In the genomic region with DNA sequence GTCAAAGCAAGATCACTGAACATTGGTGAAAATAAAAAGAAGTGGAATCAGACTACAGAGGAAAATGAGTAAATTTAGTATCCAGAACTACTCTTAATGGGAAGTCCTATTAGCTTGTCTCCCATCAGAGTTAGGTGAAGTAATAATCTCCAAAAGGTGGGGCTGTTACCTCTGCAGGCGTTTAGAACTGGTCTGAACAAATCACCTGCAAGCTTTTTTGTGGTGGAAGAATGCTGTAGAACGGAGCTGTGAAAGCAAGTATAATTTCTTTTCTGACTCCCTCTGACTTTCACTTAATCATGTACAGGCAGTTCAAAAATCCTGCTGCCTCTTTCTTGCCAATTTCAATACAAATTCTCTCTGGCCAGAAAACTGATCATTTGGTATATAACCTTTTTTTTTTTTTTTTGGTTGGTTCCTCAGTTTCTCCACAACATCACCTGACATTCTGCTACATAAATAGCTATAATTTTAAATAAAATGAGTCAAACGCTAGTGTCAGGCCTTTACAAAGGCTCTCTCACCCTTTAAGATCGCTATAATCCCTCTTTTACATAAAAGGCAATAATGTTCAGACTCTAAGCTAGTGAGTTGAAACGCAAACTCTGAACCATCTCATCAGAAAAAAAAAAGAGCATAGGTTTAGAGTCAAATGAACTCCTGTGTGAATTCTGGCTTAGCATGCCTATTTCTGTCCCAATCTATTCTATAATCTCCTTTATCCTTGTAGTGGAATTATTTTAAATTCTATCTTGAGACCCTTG, we compare ENCODE assay signal across 19 cellular contexts. TPM values are rescaled to one million over a fixed set of nuclear protein-coding genes. Genes with fewer than 3 reads are reported as not detected.
A peak's percentile ranks its signal among the peaks of the same experiment; 100 is the strongest.
DNase-seq lines count a peak whose midpoint lies in the region; ATAC-seq and TF ChIP-seq lines count a peak whose summit lies in the region.
"Had no signal": no experiment of that assay in that cellular context is flagged by ENCODE, and none has a peak within 500 bp of the region (broad histone marks: within the 10 kb centered on the region; RNA-seq: fewer than 3 reads in every experiment).

No MANE protein-coding gene starts in this region.

- DNase-seq in heart left ventricle, result no peak
- DNase-seq in Right ventricle myocardium inferior (ENCODE audit: missing footprints), result no peak
- DNase-seq in epithelial cell of esophagus (ENCODE audit: low read depth), result peak; percentile 88
- DNase-seq in CD8-positive, alpha-beta memory T cell, result no peak
- no peak for DNase-seq in iPS-NIHi7 (ENCODE audit: extremely low spot score)
- DNase-seq: 8988T; BE2C; central memory CD4-positive, alpha-beta T cell; effector CD4-positive, alpha-beta T cell; GDM1; NCI-H524 treated with DMSO at 0.1 percent for 48 hours; stimulated activated CD4-positive, alpha-beta T cell treated with anti-CD3 and anti-CD28 coated beads, Interleukin-4, amount 100 ng/mL, for 1 hour; T1000 had no signal

- CTCF ChIA-PET in CD8-positive, alpha-beta memory T cell (lab: Charles Lee), result interaction anchor here (1.0 to 1.6 kb wide), 3 partner anchors 9 to 11 kb away, joined by 3 read pairs; no protein-coding TSS in a partner anchor

- H3K9me3 ChIP-seq in heart left ventricle, result no peaks in the 10 kb centered on the region
- no peaks in the 10 kb centered on the region for H3K9me3 ChIP-seq in neutrophil
- no peaks in the 10 kb centered on the region for H3K9me3 ChIP-seq in thymus (ENCODE audit: control insufficient read depth)
- no peaks in the 10 kb centered on the region for H3K9me3 ChIP-seq in CD8-positive, alpha-beta memory T cell (ENCODE audit: low read length)
- H3K9me3 ChIP-seq: BE2C, HAP-1 had no signal

- POLR2A ChIA-PET in CD8-positive, alpha-beta memory T cell (lab: Charles Lee), result no interaction called here

- H3K27ac Mint-ChIP-seq in CD8-positive, alpha-beta memory T cell, result peak overlapping the region in 2 of 8 donors; percentile 14 to 23

- WGBS in heart left ventricle, 4 donors, result 94 to 95% (median 95%) methylated on average over 5 of the region's 5 CpGs
- WGBS in thymus, result 78% methylated on average over 5 of the region's 5 CpGs

- intact Hi-C loops in heart left ventricle (cut with DNase I) (loop anchor here in 2 of 10 donors (5.0 kb wide), 2 partner anchors 38 to 83 kb away; no protein-coding TSS in a partner anchor), Right ventricle myocardium inferior (cut with DNase I) (no loop called here)

- no peak overlapping the region for H3K4me3 ChIP-seq in heart left ventricle
- H3K4me3 ChIP-seq in epithelial cell of esophagus (ENCODE audit: low read length), result no peak overlapping the region
- H3K4me3 ChIP-seq in neutrophil (ENCODE audit: low read depth in 1 of 2, low read length in 1 of 2), result no peak overlapping the region
- no peak overlapping the region for H3K4me3 ChIP-seq in thymus (ENCODE audit: low read length)
- no peak overlapping the region for H3K4me3 ChIP-seq in CD8-positive, alpha-beta memory T cell (ENCODE audit: low read length)
- H3K4me3 ChIP-seq: HAP-1 had no signal

- no peak for ATAC-seq in heart left ventricle
- ATAC-seq in Right ventricle myocardium inferior, result no peak
- ATAC-seq in HG02981 (IDR thresholded peaks at IDR 0.05; ENCODE audit: unreplicated experiment), result no peak
- ATAC-seq: left colon, PC-3 had no signal

- no peaks in the 10 kb centered on the region for H3K27me3 Mint-ChIP-seq in CD8-positive, alpha-beta memory T cell

- H3K4me1 Mint-ChIP-seq in CD8-positive, alpha-beta memory T cell, result peaks cover 0 to 4% (median 0%) of the 10 kb centered on the region in 3 donors

- no peak for TF ChIP-seq CTCF in heart left ventricle (IDR thresholded peaks at IDR 0.05)
- no peak for TF ChIP-seq CTCF in epithelial cell of esophagus (IDR thresholded peaks at IDR 0.05; ENCODE audit: insufficient read depth, low read depth, low read length, missing control alignments)
- no peak for TF ChIP-seq CTCF in neutrophil (IDR thresholded peaks at IDR 0.05)

- H3K36me3 ChIP-seq in heart left ventricle (no peaks in the 10 kb centered on the region), neutrophil (no peaks in the 10 kb centered on the region), thymus (ENCODE audit: control insufficient read depth, insufficient read depth) (no peaks in the 10 kb centered on the region)
- no peaks in the 10 kb centered on the region for H3K36me3 ChIP-seq in CD8-positive, alpha-beta memory T cell (ENCODE audit: insufficient read depth, low read length)
- H3K36me3 ChIP-seq: BE2C, HAP-1 had no signal

- no peak overlapping the region for H3K4me3 Mint-ChIP-seq in CD8-positive, alpha-beta memory T cell

- H3K27ac ChIP-seq in heart left ventricle, result peak overlapping the region in 11 of 12 donors; percentile 0 to 76 (median 55)
- H3K27ac ChIP-seq in neutrophil, result peak overlapping the region; percentile 77
- H3K27ac ChIP-seq in thymus (ENCODE audit: low read depth), result peak overlapping the region; percentile 65
- no peak overlapping the region for H3K27ac ChIP-seq in CD8-positive, alpha-beta memory T cell (ENCODE audit: low read depth, low read length)

- no peaks in the 10 kb centered on the region for H3K9me3 Mint-ChIP-seq in CD8-positive, alpha-beta memory T cell

- no peak for TF ChIP-seq POLR2A in heart left ventricle (IDR thresholded peaks at IDR 0.05)

- H3K27me3 ChIP-seq in heart left ventricle, result no peaks in the 10 kb centered on the region
- H3K27me3 ChIP-seq in neutrophil, result no peaks in the 10 kb centered on the region
- H3K27me3 ChIP-seq in thymus (ENCODE audit: control insufficient read depth, insufficient read depth), result no peaks in the 10 kb centered on the region
- H3K27me3 ChIP-seq in CD8-positive, alpha-beta memory T cell (ENCODE audit: insufficient read depth, low read length, poor library complexity, severe bottlenecking), result no peaks in the 10 kb centered on the region
- H3K27me3 ChIP-seq: BE2C had no signal

- no peaks in the 10 kb centered on the region for H3K36me3 Mint-ChIP-seq in CD8-positive, alpha-beta memory T cell

- H3K4me1 ChIP-seq in heart left ventricle (peaks cover 0 to 59% (median 7%) of the 10 kb centered on the region in 12 donors), neutrophil (ENCODE audit: control insufficient read depth in 1 of 2, insufficient read depth in 1 of 2, low read depth in 1 of 2, low read length in 1 of 2) (peaks cover 57% of the 10 kb centered on the region in 2 experiments), thymus (ENCODE audit: control insufficient read depth, insufficient read depth, low read length) (no peaks in the 10 kb centered on the region)
- H3K4me1 ChIP-seq in CD8-positive, alpha-beta memory T cell (ENCODE audit: insufficient read depth, low read length), result no peaks in the 10 kb centered on the region
- H3K4me1 ChIP-seq: BE2C had no signal

RNA-seq across cellular contexts. Expression of a gene that starts 38.8 kb away (rescaled TPM):
- 100 to 1,000 TPM; 102 to 233 (median 149) TPM for total RNA-seq in heart left ventricle
- polyA plus RNA-seq in heart left ventricle, result 100 to 1,000 TPM in 1 of 2 donors, 10 to 100 TPM in 1; 13.0 to 154 TPM
- total RNA-seq in Right ventricle myocardium inferior, result 143 TPM
- 36.2 TPM for polyA plus RNA-seq in thymus
- 10 to 100 TPM; 68.6 to 69.8 TPM for total RNA-seq in CD8-positive, alpha-beta memory T cell
- 53.8 TPM for polyA plus RNA-seq in CD8-positive, alpha-beta memory T cell

RNA-seq across cellular contexts. Expression of a gene that starts 43.8 kb away (rescaled TPM):
- 100 to 1,000 TPM in 6 of 9 donors, 10 to 100 TPM in 3; 80.6 to 170 (median 138) TPM for total RNA-seq in heart left ventricle
- polyA plus RNA-seq in heart left ventricle, result 10 to 100 TPM; 10.1 to 40.4 TPM
- total RNA-seq in Right ventricle myocardium inferior, result 122 TPM
- polyA plus RNA-seq in thymus, result 6.3 TPM
- total RNA-seq in CD8-positive, alpha-beta memory T cell, result under 1 TPM; 0.13 to 0.47 TPM
- 0.35 TPM for polyA plus RNA-seq in CD8-positive, alpha-beta memory T cell

Comparison
In these comparisons a context has a peak if more than half of its experiments do, and no peak if none do; other contexts are left out.
1. RNA of a gene that starts 43.8 kb away (total RNA-seq): 80.6 to 170 TPM in heart left ventricle and 122 TPM in Right ventricle myocardium inferior (single experiment); 0.13 to 0.47 TPM in CD8-positive, alpha-beta memory T cell; every median in the first group is over 10 times any median in the second.